Comparison of ENCODE assay signal across 1 cellular context in the genomic region with DNA sequence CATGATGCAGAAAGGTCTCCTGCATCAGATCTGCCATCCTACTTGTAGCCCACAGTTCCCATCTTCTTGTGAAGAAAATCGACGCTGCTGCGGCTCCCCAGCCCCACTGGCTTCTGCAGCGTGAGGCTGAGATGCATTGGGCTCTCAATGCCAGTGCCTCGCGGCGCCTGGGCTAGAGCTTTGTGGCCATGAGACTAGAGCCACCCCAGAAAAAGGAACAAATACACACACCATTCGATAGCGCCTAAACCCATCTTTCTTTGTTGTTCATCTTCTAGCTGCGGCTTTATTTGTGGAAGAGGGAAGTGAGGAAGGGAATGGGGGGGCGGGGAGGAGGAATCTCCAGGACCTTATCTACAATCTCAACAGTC.
TF ChIP-seq lines count a peak whose summit lies in the region.

No MANE protein-coding gene starts in this region.

TF ChIP-seq in WTC11, 78 proteins besides CTCF, POLR2A, EP300 and RAD21 (continued from another document):
- no peak for TF ChIP-seq E2F4 (CRISPR knock-in tag; IDR thresholded peaks at IDR 0.05; ENCODE audit: borderline replicate concordance, low read depth)
- no peak for TF ChIP-seq ZNF396 (CRISPR knock-in tag; IDR thresholded peaks at IDR 0.05; ENCODE audit: borderline replicate concordance)
- TF ChIP-seq ELF4 (CRISPR knock-in tag; IDR thresholded peaks at IDR 0.05; ENCODE audit: low read depth) = no peak
- TF ChIP-seq, protein P1, sequence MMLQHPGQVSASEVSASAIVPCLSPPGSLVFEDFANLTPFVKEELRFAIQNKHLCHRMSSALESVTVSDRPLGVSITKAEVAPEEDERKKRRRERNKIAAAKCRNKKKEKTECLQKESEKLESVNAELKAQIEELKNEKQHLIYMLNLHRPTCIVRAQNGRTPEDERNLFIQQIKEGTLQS (CRISPR knock-in tag; conservative IDR thresholded peaks at IDR 0.05) = no peak
- no peak for TF ChIP-seq ETV6 (CRISPR knock-in tag; IDR thresholded peaks at IDR 0.05)
- no peak for TF ChIP-seq SP1 (CRISPR knock-in tag; conservative IDR thresholded peaks at IDR 0.05)
- TF ChIP-seq ZNF281 (CRISPR knock-in tag; IDR thresholded peaks at IDR 0.05) = no peak
- no peak for TF ChIP-seq ESRRA (CRISPR knock-in tag; IDR thresholded peaks at IDR 0.05; ENCODE audit: borderline replicate concordance)
- no peak for TF ChIP-seq ZBTB43 (CRISPR knock-in tag; IDR thresholded peaks at IDR 0.05)
